ENCODE assay signal across 11 cellular contexts in the genomic region with DNA sequence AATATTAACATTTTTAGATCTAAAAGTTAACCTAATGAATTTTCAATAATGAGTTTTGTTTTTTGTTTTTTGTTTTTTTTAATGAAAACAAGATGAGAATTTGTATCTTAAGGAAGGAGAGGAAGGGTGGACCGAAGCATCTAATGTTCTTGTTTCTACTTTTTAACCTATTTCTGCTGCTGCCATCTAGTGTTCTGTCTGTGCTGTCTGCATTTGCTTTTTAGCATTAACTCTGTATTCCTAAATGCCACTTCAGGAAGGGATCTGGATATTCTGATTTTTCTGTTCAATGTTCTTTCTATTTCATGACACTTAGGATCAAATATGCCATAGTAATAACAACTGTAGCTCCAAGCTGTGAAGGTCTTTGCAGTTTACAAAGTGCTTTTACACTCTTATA.
DNase-seq lines count a peak whose midpoint lies in the region; ATAC-seq and TF ChIP-seq lines count a peak whose summit lies in the region.
"Had no signal": no experiment of that assay in that cellular context is flagged by ENCODE, and none has a peak within 500 bp of the region (broad histone marks: within the 10 kb centered on the region; RNA-seq: fewer than 3 reads in every experiment).

No MANE protein-coding gene starts in this region.

- 78% methylated on average over 1 of the region's 1 CpG for WGBS in mammary epithelial cell (ENCODE audit: low coverage, missing lambda C conversion rate)
- WGBS in mesenchymal stem cell: no CpG with 5 or more reads among the region's 1 CpG
- WGBS in aorta, 2 donors: 2 to 44% methylated on average over 1 of the region's 1 CpG

- H4K91ac ChIP-seq in mesenchymal stem cell (ENCODE audit: low read length): no peak overlapping the region

- H3K4me2 ChIP-seq in DND-41 (ENCODE audit: insufficient read depth, low read length) (no peak overlapping the region), mammary epithelial cell (ENCODE audit: insufficient read depth, low read depth, low read length) (no peak overlapping the region), mesenchymal stem cell (ENCODE audit: low read length, poor library complexity, severe bottlenecking) (no peak overlapping the region)

- intact Hi-C loops in mammary epithelial cell (cut with micrococcal nuclease) (loop anchor here (5.0 to 10.0 kb wide), 2 partner anchors 216 to 363 kb away; no protein-coding TSS in a partner anchor), aorta (cut with DNase I) (no loop called here)

- H3K27ac ChIP-seq in DND-41 (ENCODE audit: low read length) (no peak overlapping the region), mammary epithelial cell (ENCODE audit: insufficient read depth, low read depth, low read length) (no peak overlapping the region), mesenchymal stem cell (ENCODE audit: low read length, poor library complexity, severe bottlenecking) (no peak overlapping the region), aorta (ENCODE audit: low read depth in 1 of 2, low read length in 2 of 2) (no peak overlapping the region)
- H3K27ac ChIP-seq: HL-60, SJSA1 had no signal

- H3K36me3 ChIP-seq in DND-41 (ENCODE audit: insufficient read depth, low read length): no peaks in the 10 kb centered on the region
- H3K36me3 ChIP-seq in mammary epithelial cell (ENCODE audit: insufficient read depth, low read length): no peaks in the 10 kb centered on the region
- H3K36me3 ChIP-seq in mesenchymal stem cell (ENCODE audit: control insufficient read depth in 1 of 2, insufficient read depth in 2 of 2, low read depth in 1 of 2, low read length in 2 of 2): no peaks in the 10 kb centered on the region
- no peaks in the 10 kb centered on the region for H3K36me3 ChIP-seq in aorta (ENCODE audit: control insufficient read depth in 1 of 2, insufficient read depth in 2 of 2, low read length in 1 of 2)
- H3K36me3 ChIP-seq: SJSA1 had no signal

- H3K27me3 Mint-ChIP-seq in stimulated activated memory B cell treated with anti-CD40 and anti-IgM and Interleukin-4, amounts not matched to agents 10 μg/mL and 1 μg/mL and 100 μg/mL, for 72 hours: peaks cover 9% of the 10 kb centered on the region

- H3K4me1 ChIP-seq in DND-41 (ENCODE audit: insufficient read depth, low read length) (no peaks in the 10 kb centered on the region), mammary epithelial cell (ENCODE audit: insufficient read depth, low read length) (no peaks in the 10 kb centered on the region), mesenchymal stem cell (ENCODE audit: control insufficient read depth, insufficient read depth, low read depth, low read length) (no peaks in the 10 kb centered on the region), aorta (ENCODE audit: control insufficient read depth in 1 of 2, insufficient read depth in 2 of 2, low read length in 2 of 2) (no peaks in the 10 kb centered on the region)
- H3K4me1 ChIP-seq: SJSA1 had no signal

- no peaks in the 10 kb centered on the region for H3K9me3 Mint-ChIP-seq in stimulated activated memory B cell treated with anti-CD40 and anti-IgM and Interleukin-4, amounts not matched to agents 10 μg/mL and 1 μg/mL and 100 μg/mL, for 72 hours

- in situ Hi-C loops in mammary epithelial cell (cut with MboI; ENCODE audit: low sequenced_read_pairs in 2 of 2): no loop called here

- CTCF ChIA-PET in mammary epithelial cell (lab: Charles Lee; ENCODE audit: low non-redundant PET): no interaction called here

- H3K14ac ChIP-seq in mesenchymal stem cell (ENCODE audit: low read length in 2 of 2): no peak overlapping the region

- H3K79me1 ChIP-seq in mesenchymal stem cell (replicated peaks; ENCODE audit: low read length, poor library complexity, severe bottlenecking): no peaks in the 10 kb centered on the region

- ATAC-seq in DND-41 (ENCODE audit: insufficient read depth, low read depth) (no peak), GM18498 (IDR thresholded peaks at IDR 0.05; ENCODE audit: unreplicated experiment) (no peak), aorta (ENCODE audit: low FRiP score) (no peak)
- ATAC-seq in stimulated activated memory B cell treated with anti-CD40 and anti-IgM and Interleukin-4, amounts not matched to agents 10 μg/mL and 1 μg/mL and 100 μg/mL, for 72 hours: no peak

- no peak overlapping the region for H3K23ac ChIP-seq in mesenchymal stem cell (ENCODE audit: low read length in 2 of 2)

- dilution Hi-C loops in mammary epithelial cell (cut with HindIII; ENCODE audit: low sequenced_read_pairs): no loop called here

- no peak overlapping the region for H2BK5ac ChIP-seq in mesenchymal stem cell (ENCODE audit: low read depth, low read length, poor library complexity, severe bottlenecking)

- H3K4me3 ChIP-seq in DND-41 (ENCODE audit: low read depth in 1 of 2, low read length in 2 of 2): no peak overlapping the region
- H3K4me3 ChIP-seq in LNCaP clone FGC (ENCODE audit: low read depth, low read length): no peak overlapping the region
- H3K4me3 ChIP-seq in mammary epithelial cell (replicated peaks in 1 of 3; ENCODE audit: insufficient read depth in 1 of 3, low read depth in 2 of 3, low read length in 3 of 3): no peak overlapping the region
- H3K4me3 ChIP-seq in mesenchymal stem cell (ENCODE audit: insufficient read depth in 1 of 2, low read depth in 1 of 2, low read length in 2 of 2): no peak overlapping the region
- H3K4me3 ChIP-seq in aorta (ENCODE audit: low read length in 2 of 2): no peak overlapping the region
- H3K4me3 ChIP-seq: SJSA1 had no signal

- no TSS peak for BruUV-seq in mammary epithelial cell (replicated peaks; lab: Mats Ljungman, UMichigan)

- H3K27me3 ChIP-seq in DND-41 (ENCODE audit: insufficient read depth, low read length, poor library complexity) (no peaks in the 10 kb centered on the region), mammary epithelial cell (ENCODE audit: insufficient read depth, low read length) (no peaks in the 10 kb centered on the region), mesenchymal stem cell (ENCODE audit: control insufficient read depth in 1 of 2, insufficient read depth in 1 of 2, low read length in 2 of 2) (no peaks in the 10 kb centered on the region), aorta (ENCODE audit: control insufficient read depth in 1 of 2, insufficient read depth in 2 of 2, low read length in 1 of 2) (no peaks in the 10 kb centered on the region)
- H3K27me3 ChIP-seq: SJSA1 had no signal

- H3K27ac Mint-ChIP-seq in stimulated activated memory B cell treated with anti-CD40 and anti-IgM and Interleukin-4, amounts not matched to agents 10 μg/mL and 1 μg/mL and 100 μg/mL, for 72 hours: no peak overlapping the region

- H2BK120ac ChIP-seq in mesenchymal stem cell (ENCODE audit: low read depth, low read length): no peak overlapping the region

- DNase-seq in DND-41: no peak
- no peak for DNase-seq in LNCaP clone FGC (ENCODE audit: low read depth)
- DNase-seq in mammary epithelial cell: no peak
- peak; percentile 0 for DNase-seq in mesenchymal stem cell
- DNase-seq in aorta: no peak
- no peak for DNase-seq in middle frontal gyrus (ENCODE audit: extremely low spot score, low spot score)
- DNase-seq: stimulated activated CD4-positive, alpha-beta T cell treated with anti-CD3 and anti-CD28 coated beads, Interleukin-4, amount 100 ng/mL, for 24 hours had no signal

- H3K36me3 Mint-ChIP-seq in stimulated activated memory B cell treated with anti-CD40 and anti-IgM and Interleukin-4, amounts not matched to agents 10 μg/mL and 1 μg/mL and 100 μg/mL, for 72 hours: no peaks in the 10 kb centered on the region

- no peak overlapping the region for H4K8ac ChIP-seq in mesenchymal stem cell (ENCODE audit: low read length)

- no peak overlapping the region for H2AFZ ChIP-seq in DND-41 (ENCODE audit: low read depth, low read length)
- H2AFZ ChIP-seq in mammary epithelial cell (ENCODE audit: low read depth, low read length): no peak overlapping the region
- no peak overlapping the region for H2AFZ ChIP-seq in mesenchymal stem cell (ENCODE audit: low read depth, low read length)

- H3K18ac ChIP-seq in mesenchymal stem cell (ENCODE audit: low read depth in 1 of 2, low read length in 2 of 2): no peak overlapping the region

- H2BK12ac ChIP-seq in mesenchymal stem cell (ENCODE audit: low read length in 2 of 2): no peak overlapping the region

- H4K20me1 ChIP-seq in DND-41 (ENCODE audit: insufficient read depth, low read length): no peaks in the 10 kb centered on the region
- no peaks in the 10 kb centered on the region for H4K20me1 ChIP-seq in mammary epithelial cell (ENCODE audit: insufficient read depth, low read length)

- no peak overlapping the region for H3K9ac ChIP-seq in DND-41 (ENCODE audit: low read depth, low read length)
- H3K9ac ChIP-seq in mammary epithelial cell (ENCODE audit: insufficient read depth, low read length): no peak overlapping the region
- no peak overlapping the region for H3K9ac ChIP-seq in mesenchymal stem cell (ENCODE audit: low read length)

- H2AK5ac ChIP-seq in mesenchymal stem cell (ENCODE audit: low read length, severe bottlenecking): no peak overlapping the region

- H3K4me1 Mint-ChIP-seq in stimulated activated memory B cell treated with anti-CD40 and anti-IgM and Interleukin-4, amounts not matched to agents 10 μg/mL and 1 μg/mL and 100 μg/mL, for 72 hours: no peaks in the 10 kb centered on the region

- peak; percentile 53 for TF ChIP-seq CTCF in DND-41 (IDR thresholded peaks at IDR 0.05; ENCODE audit: borderline replicate concordance, extremely low read depth, low read length, poor library complexity, severe bottlenecking)
- peak; percentile 49 for TF ChIP-seq CTCF in LNCaP clone FGC (IDR thresholded peaks at IDR 0.05; ENCODE audit: control insufficient read depth, extremely low read depth, insufficient read depth)
- peak; percentile 48 to 56 for TF ChIP-seq CTCF in mammary epithelial cell (conservative IDR thresholded peaks at IDR 0.05 in 1 of 2, IDR thresholded peaks at IDR 0.05 in 1 of 2; ENCODE audit: extremely low read depth in 1 of 2, insufficient read depth in 1 of 2, low read depth in 1 of 2, low read length in 2 of 2)

- H3K4me3 Mint-ChIP-seq in stimulated activated memory B cell treated with anti-CD40 and anti-IgM and Interleukin-4, amounts not matched to agents 10 μg/mL and 1 μg/mL and 100 μg/mL, for 72 hours: no peak overlapping the region

- H2BK15ac ChIP-seq in mesenchymal stem cell (ENCODE audit: low read depth, poor library complexity, severe bottlenecking): no peak overlapping the region

- no peaks in the 10 kb centered on the region for H3K79me2 ChIP-seq in DND-41 (ENCODE audit: insufficient read depth, low read length)
- no peaks in the 10 kb centered on the region for H3K79me2 ChIP-seq in mammary epithelial cell (ENCODE audit: insufficient read depth, low read length)

- no peak overlapping the region for H3K4ac ChIP-seq in mesenchymal stem cell (ENCODE audit: low read depth in 1 of 2, low read length in 2 of 2)

- H3K9me3 ChIP-seq in DND-41 (ENCODE audit: insufficient read depth, low read length, severe bottlenecking) (no peaks in the 10 kb centered on the region), mammary epithelial cell (replicated peaks; ENCODE audit: insufficient read depth, low read length) (peaks cover 8% of the 10 kb centered on the region), mesenchymal stem cell (ENCODE audit: control insufficient read depth, low read length) (no peaks in the 10 kb centered on the region), aorta (ENCODE audit: control insufficient read depth, low read length) (no peaks in the 10 kb centered on the region)
- H3K9me3 ChIP-seq: SJSA1 had no signal
